In genomic region chr13:74153316-74153715, GRCh38 we compare ENCODE assay signal across 15 cellular contexts.
"Had no signal": no experiment of that assay in that cellular context is flagged by ENCODE, and none has a peak within 500 bp of the region (broad histone marks: within the 10 kb centered on the region; RNA-seq: fewer than 3 reads in every experiment).

No MANE protein-coding gene starts in this region.

- H3K36me3 Mint-ChIP-seq: activated naive CD8-positive, alpha-beta T cell; WTC11 had no signal

- H3K36me3 ChIP-seq: heart left ventricle, prostate gland, sigmoid colon had no signal

- H3K27me3 Mint-ChIP-seq: activated naive CD8-positive, alpha-beta T cell had no signal

- H3K4me3 Mint-ChIP-seq: activated naive CD8-positive, alpha-beta T cell; nephron; T-helper 17 cell; WTC11 had no signal

- H3K9me3 Mint-ChIP-seq: nephron, WTC11 had no signal

- H3K27me3 ChIP-seq: heart left ventricle, sigmoid colon had no signal

- DNase-seq: activated CD4-positive, alpha-beta T cell treated with anti-CD3 and anti-CD28 coated beads for 48 hours; activated CD8-positive, alpha-beta memory T cell treated with anti-CD3 and anti-CD28 coated beads for 24 hours; anterior cingulate cortex; heart left ventricle; left colon; occipital lobe; sigmoid colon; stimulated activated CD4-positive, alpha-beta T cell treated with anti-CD3 and anti-CD28 coated beads, Interleukin-2, amount 100 ng/mL, for 48 hours; T-helper 17 cell had no signal

- ATAC-seq: heart left ventricle, left colon, T-helper 17 cell, WTC11 had no signal

- FAIRE-seq: frontal cortex, urothelium cell line had no signal

- H3K27ac ChIP-seq: heart left ventricle, prostate gland, sigmoid colon had no signal

- H3K9me3 ChIP-seq: heart left ventricle, prostate gland, sigmoid colon had no signal

- H3K27ac Mint-ChIP-seq: activated naive CD8-positive, alpha-beta T cell; T-helper 17 cell; WTC11 had no signal

- H3K4me1 ChIP-seq: prostate gland, sigmoid colon had no signal

- H3K4me3 ChIP-seq: heart left ventricle, prostate gland, sigmoid colon had no signal
